In genomic region chr6:34355889-34356288, GRCh38 we compare ENCODE assay signal across 19 cellular contexts. TPM values are rescaled to one million over a fixed set of nuclear protein-coding genes. Genes with fewer than 3 reads are reported as not detected.
DNase-seq lines count a peak whose midpoint lies in the region; ATAC-seq, FAIRE-seq and TF ChIP-seq lines count a peak whose summit lies in the region.
"Had no signal": no experiment of that assay in that cellular context is flagged by ENCODE, and none has a peak within 500 bp of the region (broad histone marks: within the 10 kb centered on the region; RNA-seq: fewer than 3 reads in every experiment).

No MANE protein-coding gene starts in this region.

- ATAC-seq in Right ventricle myocardium superior (ENCODE audit: poor library complexity) (no peak), SK-N-SH treated with all-trans-retinoic acid at 6 μM for 48 hours (no peak)
- ATAC-seq in CD8-positive, alpha-beta T cell: no peak
- ATAC-seq: GM23338, HCT116 had no signal

- FAIRE-seq in G401.6 (lab: Jason Lieb, UNC): peak; percentile 47
- FAIRE-seq: GM12891 had no signal

- no peaks in the 10 kb centered on the region for H3K36me3 Mint-ChIP-seq in chondrocyte (ENCODE audit: low read depth)
- H3K36me3 Mint-ChIP-seq in CD8-positive, alpha-beta T cell: no peaks in the 10 kb centered on the region

- POLR2A ChIA-PET in CD8-positive, alpha-beta T cell (lab: Charles Lee): no interaction called here

- H3K9me3 ChIP-seq in left ventricle myocardium inferior (replicated peaks): no peaks in the 10 kb centered on the region
- H3K9me3 ChIP-seq in CD8-positive, alpha-beta T cell (ENCODE audit: low read length): no peaks in the 10 kb centered on the region

- H3K4me1 Mint-ChIP-seq in chondrocyte (ENCODE audit: low read depth): peaks cover 50% of the 10 kb centered on the region
- H3K4me1 Mint-ChIP-seq in CD8-positive, alpha-beta T cell (ENCODE audit: low read depth): peaks cover 26% of the 10 kb centered on the region

- CTCF ChIA-PET in CD8-positive, alpha-beta T cell (lab: Charles Lee): no interaction called here

- intact Hi-C loops in left ventricle myocardium inferior (cut with micrococcal nuclease): no loop called here
- intact Hi-C loops in Right ventricle myocardium superior (cut with DNase I): no loop called here
- intact Hi-C loops in CD8-positive, alpha-beta T cell (cut with DNase I, micrococcal nuclease): no loop called here

- no peak overlapping the region for H3K4me3 Mint-ChIP-seq in chondrocyte (ENCODE audit: unreplicated experiment)
- H3K4me3 Mint-ChIP-seq in CD8-positive, alpha-beta T cell: no peak overlapping the region
- H3K4me3 Mint-ChIP-seq: B cell; CD4-positive, alpha-beta T cell; GM23338; HFFc6 had no signal

- H3K27me3 Mint-ChIP-seq in chondrocyte (ENCODE audit: low read depth): no peaks in the 10 kb centered on the region
- no peaks in the 10 kb centered on the region for H3K27me3 Mint-ChIP-seq in CD8-positive, alpha-beta T cell (ENCODE audit: low read depth)
- H3K27me3 Mint-ChIP-seq: B cell; CD4-positive, alpha-beta T cell had no signal

- H3K36me3 ChIP-seq in left ventricle myocardium inferior: no peaks in the 10 kb centered on the region
- H3K36me3 ChIP-seq in CD8-positive, alpha-beta T cell (ENCODE audit: insufficient read depth, low read length): no peaks in the 10 kb centered on the region

- TF ChIP-seq CTCF in left ventricle myocardium inferior (IDR thresholded peaks at IDR 0.05; ENCODE audit: borderline replicate concordance): no peak
- TF ChIP-seq CTCF in chondrocyte (IDR thresholded peaks at IDR 0.05): no peak
- no peak for TF ChIP-seq CTCF in CD8-positive, alpha-beta T cell (IDR thresholded peaks at IDR 0.05)

- H3K4me1 ChIP-seq in left ventricle myocardium inferior: peaks cover 79% of the 10 kb centered on the region
- H3K4me1 ChIP-seq in CD8-positive, alpha-beta T cell (ENCODE audit: insufficient read depth, low read length): no peaks in the 10 kb centered on the region

- DNase-seq in left ventricle myocardium inferior (no peak), Right ventricle myocardium superior (no peak), chondrocyte (ENCODE audit: low spot score) (no peak), mucosa of gallbladder (ENCODE audit: low spot score) (no peak)
- no peak for DNase-seq in CD8-positive, alpha-beta T cell
- DNase-seq: C1 segment of cervical spinal cord; CD4-positive, alpha-beta T cell; DMS53; DND-41; EL; H7; HFFc6 had no signal

- H3K27me3 ChIP-seq in left ventricle myocardium inferior (ENCODE audit: low read depth): no peaks in the 10 kb centered on the region
- no peaks in the 10 kb centered on the region for H3K27me3 ChIP-seq in CD8-positive, alpha-beta T cell (ENCODE audit: insufficient read depth, low read length)

- H3K27ac Mint-ChIP-seq in chondrocyte (ENCODE audit: unreplicated experiment): peak overlapping the region; percentile 12
- no peak overlapping the region for H3K27ac Mint-ChIP-seq in CD8-positive, alpha-beta T cell
- H3K27ac Mint-ChIP-seq: B cell; CD4-positive, alpha-beta T cell; GM23338; HFFc6 had no signal

- H3K27ac ChIP-seq in left ventricle myocardium inferior (replicated peaks): peak overlapping the region; percentile 33
- H3K27ac ChIP-seq in CD8-positive, alpha-beta T cell (ENCODE audit: low read depth, low read length): no peak overlapping the region
- H3K27ac ChIP-seq: HL-60 had no signal

- peaks cover 3% of the 10 kb centered on the region for H3K9me3 Mint-ChIP-seq in chondrocyte (ENCODE audit: low read depth)
- no peaks in the 10 kb centered on the region for H3K9me3 Mint-ChIP-seq in CD8-positive, alpha-beta T cell
- H3K9me3 Mint-ChIP-seq: CD4-positive, alpha-beta T cell; GM23338; HFFc6 had no signal

- no peak overlapping the region for H3K4me3 ChIP-seq in left ventricle myocardium inferior
- H3K4me3 ChIP-seq in CD8-positive, alpha-beta T cell (ENCODE audit: low read depth, low read length): no peak overlapping the region
- H3K4me3 ChIP-seq: GM23338 had no signal

TF ChIP-seq in SK-N-SH treated with all-trans-retinoic acid at 6 μM for 48 hours, 23 proteins besides CTCF, POLR2A, EP300 and RAD21:
- TF ChIP-seq ZNF565 (CRISPR knock-in tag; conservative IDR thresholded peaks at IDR 0.05; ENCODE audit: low read depth): no peak
- TF ChIP-seq CSRNP3 (CRISPR knock-in tag; IDR thresholded peaks at IDR 0.05): no peak
- no peak for TF ChIP-seq GLIS3 (CRISPR knock-in tag; IDR thresholded peaks at IDR 0.05)
- no peak for TF ChIP-seq TCF4 (CRISPR knock-in tag; IDR thresholded peaks at IDR 0.05; ENCODE audit: borderline replicate concordance)
- TF ChIP-seq ZFP30 (CRISPR knock-in tag; IDR thresholded peaks at IDR 0.05): no peak
TF ChIP-seq in SK-N-SH treated with all-trans-retinoic acid at 6 μM for 48 hours: peak in this region for 0.

RNA-seq across cellular contexts. Expression of gene NUDT3, which starts 36.6 kb away (rescaled TPM):
- total RNA-seq in left ventricle myocardium inferior (50.1 TPM), Right ventricle myocardium superior (49.6 TPM), chondrocyte (21.6 to 25.9 TPM (median 22.0 TPM) in 3 replicates), mucosa of gallbladder (30.7 TPM)
- total RNA-seq in CD8-positive, alpha-beta T cell: 10 to 100 TPM; 12.5 to 12.9 TPM
